In the genomic region with DNA sequence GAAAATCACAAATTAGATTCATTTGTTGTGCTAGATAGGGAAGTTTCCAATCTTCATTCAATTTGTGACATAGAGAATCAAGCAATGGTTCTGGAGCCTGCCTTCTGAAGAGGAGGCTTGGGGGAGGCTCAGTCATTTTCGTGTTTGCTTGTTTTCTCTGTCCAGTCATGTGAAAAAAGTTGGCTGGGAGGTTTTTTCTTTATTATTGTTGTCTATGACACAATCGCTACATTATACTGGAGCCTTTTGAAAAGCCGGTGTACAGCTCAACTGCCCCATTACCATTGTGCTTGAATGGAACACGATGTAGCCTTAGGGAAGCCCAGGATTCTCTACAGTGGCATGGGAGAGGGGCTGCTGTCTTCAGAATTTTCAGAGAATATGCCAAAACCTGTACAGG, we compare ENCODE assay signal across 21 cellular contexts. TPM values are rescaled to one million over a fixed set of nuclear protein-coding genes. Genes with fewer than 3 reads are reported as not detected.
A peak's percentile ranks its signal among the peaks of the same experiment; 100 is the strongest.
DNase-seq lines count a peak whose midpoint lies in the region; ATAC-seq and TF ChIP-seq lines count a peak whose summit lies in the region.
"Had no signal": no experiment of that assay in that cellular context is flagged by ENCODE, and none has a peak within 500 bp of the region (broad histone marks: within the 10 kb centered on the region; RNA-seq: fewer than 3 reads in every experiment).

No MANE protein-coding gene starts in this region.

- H3K4me1 ChIP-seq in thyroid gland = peaks cover 31 to 47% of the 10 kb centered on the region in 2 donors
- H3K4me1 ChIP-seq: breast epithelium, left lung had no signal

- no peak for TF ChIP-seq POLR2A in thyroid gland (IDR thresholded peaks at IDR 0.05)

- no peaks in the 10 kb centered on the region for H3K9me3 ChIP-seq in thyroid gland
- H3K9me3 ChIP-seq: breast epithelium, left lung had no signal

- intact Hi-C loops in thyroid gland (cut with DNase I) = no loop called here

- H3K36me3 ChIP-seq in thyroid gland = no peaks in the 10 kb centered on the region
- H3K36me3 ChIP-seq: breast epithelium, left lung had no signal

- H3K27ac ChIP-seq in layer of hippocampus (ENCODE audit: low read depth, low read length) (peak overlapping the region; percentile 92), thyroid gland (peak overlapping the region; percentile 69 to 88 (median 85))
- H3K27ac ChIP-seq: breast epithelium, C4-2B, left lung had no signal

- no peak for TF ChIP-seq CTCF in thyroid gland (IDR thresholded peaks at IDR 0.05)

- WGBS in thyroid gland, 2 donors = 20 to 32% methylated on average over 4 of the region's 4 CpGs

- H3K27me3 ChIP-seq in layer of hippocampus (ENCODE audit: control insufficient read depth, insufficient read depth, low read length) (no peaks in the 10 kb centered on the region), thyroid gland (no peaks in the 10 kb centered on the region)
- H3K27me3 ChIP-seq: breast epithelium, left lung had no signal

- DNase-seq in NCI-H2081 (lab: John Stamatoyannopoulos, UW) = peak; percentile 37 to 68
- DNase-seq in NCI-H2081 treated with DMSO at 0.1 percent for 48 hours (lab: John Stamatoyannopoulos, UW) = no peak
- DNase-seq in amygdala (lab: John Stamatoyannopoulos, UW) = peak in 40 of 56 donors; percentile 4 to 83 (median 46)
- DNase-seq in thyroid gland = peak; percentile 65 to 66
- DNase-seq: 8988T; activated CD4-positive, alpha-beta memory T cell treated with anti-CD3 and anti-CD28 coated beads for 36 hours; activated T-cell treated with anti-CD3 and anti-CD28 coated beads, Interleukin-2, amount 50 U/mL, for 24 hours; DND-41; Karpas-422; left lung; NCI-H524 treated with DMSO at 0.1 percent for 48 hours; stimulated activated CD4-positive, alpha-beta T cell treated with anti-CD3 and anti-CD28 coated beads, Interleukin-12 subunit alpha, Interleukin-12 subunit beta, amount 100 ng/mL, for 4 hours; stimulated activated naive B cell treated with anti-CD40 and anti-IgM and Interleukin-4, amounts not matched to agents 10 μg/mL and 1 μg/mL and 100 μg/mL, for 72 hours had no signal

- ATAC-seq in GM18861 (IDR thresholded peaks at IDR 0.05; ENCODE audit: unreplicated experiment) (no peak), GM21423 (IDR thresholded peaks at IDR 0.05; ENCODE audit: unreplicated experiment) (no peak), HG03457 (IDR thresholded peaks at IDR 0.05; ENCODE audit: unreplicated experiment) (no peak)
- ATAC-seq: activated naive CD4-positive, alpha-beta T cell treated with anti-CD3 and anti-CD28 coated beads, Interleukin-2, amount 50 U/mL, for 72 hours; Panc1; stimulated activated naive B cell treated with anti-CD40 and anti-IgM and Interleukin-4, amounts not matched to agents 10 μg/mL and 1 μg/mL and 100 μg/mL, for 72 hours had no signal

- H3K4me3 ChIP-seq in thyroid gland (replicated peaks in 1 of 3) = no peak overlapping the region
- H3K4me3 ChIP-seq: breast epithelium, left lung had no signal

RNA-seq across cellular contexts. Expression of gene NCAM1, which starts 57.9 kb away (rescaled TPM):
- 100 to 1,000 TPM in 3 of 4 donors, 10 to 100 TPM in 1; 94.8 to 195 (median 150) TPM for total RNA-seq in thyroid gland
- total RNA-seq: activated CD4-positive, alpha-beta memory T cell treated with anti-CD3 and anti-CD28 coated beads for 36 hours had no signal
